Comparison of ENCODE assay signal across 15 cellular contexts in the genomic region with DNA sequence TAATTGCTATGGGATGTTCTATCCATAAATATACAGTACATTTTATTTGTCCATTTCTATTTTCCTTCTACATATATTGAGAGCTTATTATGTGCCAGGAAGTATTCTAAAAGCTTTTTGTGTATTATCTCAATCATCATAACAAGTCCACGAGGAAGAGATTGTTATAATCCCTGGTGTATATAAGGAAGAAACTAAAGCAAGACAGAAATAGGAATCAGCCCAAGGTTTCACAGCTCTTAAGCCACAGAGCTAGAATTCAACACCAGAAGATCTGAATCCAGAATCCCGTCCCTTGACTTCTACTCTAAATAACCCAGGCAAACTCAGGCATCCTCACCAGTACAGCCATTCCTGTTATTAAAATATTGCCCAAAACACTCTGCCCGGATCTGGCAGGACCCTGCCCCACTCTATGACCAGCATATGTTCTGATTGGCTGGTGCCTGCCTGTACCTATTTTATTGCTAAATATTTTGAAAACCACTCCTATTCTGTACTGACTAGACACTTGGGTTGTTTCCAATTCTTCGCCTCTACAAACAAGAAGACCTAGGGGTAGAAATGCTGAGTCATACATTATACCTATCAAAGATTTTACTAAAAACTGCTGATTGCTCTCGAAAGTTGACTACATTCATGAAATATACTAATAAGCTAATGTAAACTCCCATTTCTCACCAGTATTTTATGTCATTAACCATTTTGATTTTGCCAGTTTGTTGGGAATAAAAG.
DNase-seq lines count a peak whose midpoint lies in the region; ATAC-seq, FAIRE-seq and TF ChIP-seq lines count a peak whose summit lies in the region.
"Had no signal": no experiment of that assay in that cellular context is flagged by ENCODE, and none has a peak within 500 bp of the region (broad histone marks: within the 10 kb centered on the region; RNA-seq: fewer than 3 reads in every experiment).

No MANE protein-coding gene starts in this region.

- peaks cover 21% of the 10 kb centered on the region for H3K4me1 Mint-ChIP-seq in nephron

- H3K36me3 Mint-ChIP-seq in nephron (ENCODE audit: low read depth), result no peaks in the 10 kb centered on the region

- H3K36me3 ChIP-seq in bronchial epithelial cell (ENCODE audit: control insufficient read depth, insufficient read depth, low read length) (no peaks in the 10 kb centered on the region), upper lobe of left lung (no peaks in the 10 kb centered on the region)
- H3K36me3 ChIP-seq: sigmoid colon had no signal

- H3K27ac Mint-ChIP-seq in nephron, result peak overlapping the region in 2 of 3 experiments; percentile 3 to 23

- TF ChIP-seq CTCF in bronchial epithelial cell (IDR thresholded peaks at IDR 0.05; ENCODE audit: insufficient read depth, low read length, severe bottlenecking) (no peak), nephron (IDR thresholded peaks at IDR 0.05; ENCODE audit: unreplicated experiment in 3 of 3) (no peak), upper lobe of left lung (IDR thresholded peaks at IDR 0.05) (no peak)

- H3K27me3 ChIP-seq in bronchial epithelial cell (ENCODE audit: control insufficient read depth, insufficient read depth, low read length) (no peaks in the 10 kb centered on the region), upper lobe of left lung (no peaks in the 10 kb centered on the region)
- H3K27me3 ChIP-seq: sigmoid colon had no signal

- no peak for ATAC-seq in HG02938 (IDR thresholded peaks at IDR 0.05; ENCODE audit: unreplicated experiment)
- ATAC-seq in upper lobe of left lung (ENCODE audit: low FRiP score in 2 of 2), result no peak

- H3K9me3 ChIP-seq in upper lobe of left lung, result no peaks in the 10 kb centered on the region
- H3K9me3 ChIP-seq: sigmoid colon had no signal

- H3K4me1 ChIP-seq in upper lobe of left lung, result no peaks in the 10 kb centered on the region

- no peak overlapping the region for H3K4me3 Mint-ChIP-seq in nephron

- H3K4me3 ChIP-seq in bronchial epithelial cell (ENCODE audit: low read depth, low read length) (no peak overlapping the region), upper lobe of left lung (no peak overlapping the region)
- H3K4me3 ChIP-seq: sigmoid colon had no signal

- FAIRE-seq in H54 (lab: Jason Lieb, UNC), result peak; percentile 15
- FAIRE-seq in bronchial epithelial cell (lab: Jason Lieb, UNC), result no peak

- DNase-seq in H54 (ENCODE audit: insufficient read length, low spot score), result no peak
- peak; percentile 24 to 30 for DNase-seq in NCI-H446 (lab: John Stamatoyannopoulos, UW)
- DNase-seq in bronchial epithelial cell (ENCODE audit: low read depth), result peak; percentile 89
- DNase-seq in stimulated activated naive CD4-positive, alpha-beta T cell (lab: John Stamatoyannopoulos, UW), result no peak
- DNase-seq in upper lobe of left lung, result no peak
- DNase-seq: activated CD4-positive, alpha-beta T cell treated with anti-CD3 and anti-CD28 coated beads, Interleukin-2, amount 50 U/mL, for 48 hours; amygdala; cortex of kidney; H7; sigmoid colon; stimulated activated CD4-positive, alpha-beta T cell treated with anti-CD3 and anti-CD28 coated beads, Interleukin-2, amount 100 ng/mL, for 48 hours; stimulated activated CD8-positive, alpha-beta memory T cell treated with anti-CD3 and anti-CD28 coated beads, Interleukin-4, amount 100 ng/mL, for 48 hours had no signal

- no peaks in the 10 kb centered on the region for H3K27me3 Mint-ChIP-seq in nephron (ENCODE audit: low read depth)

- TF ChIP-seq EP300 in upper lobe of left lung (IDR thresholded peaks at IDR 0.05), result no peak

- TF ChIP-seq POLR2A in H54 (IDR thresholded peaks at IDR 0.05; ENCODE audit: low read depth, low read length), result no peak
- TF ChIP-seq POLR2A in upper lobe of left lung (IDR thresholded peaks at IDR 0.05), result no peak

- no peak overlapping the region for H3K27ac ChIP-seq in upper lobe of left lung
- H3K27ac ChIP-seq: C4-2B, sigmoid colon had no signal

- 71 to 78% methylated on average over 5 of the region's 5 CpGs for WGBS in upper lobe of left lung, 2 donors

- peaks cover 13% of the 10 kb centered on the region for H3K9me3 Mint-ChIP-seq in nephron

Comparison
In these comparisons a context has a peak if more than half of its experiments do, and no peak if none do; other contexts are left out.
1. DNase-seq: peak in NCI-H446 (2 of 2) and bronchial epithelial cell (single experiment); none in H54 (single experiment), stimulated activated naive CD4-positive, alpha-beta T cell (0 of 6) and upper lobe of left lung (0 of 2).